Comparison of ENCODE assay signal across 20 cellular contexts in the genomic region with DNA sequence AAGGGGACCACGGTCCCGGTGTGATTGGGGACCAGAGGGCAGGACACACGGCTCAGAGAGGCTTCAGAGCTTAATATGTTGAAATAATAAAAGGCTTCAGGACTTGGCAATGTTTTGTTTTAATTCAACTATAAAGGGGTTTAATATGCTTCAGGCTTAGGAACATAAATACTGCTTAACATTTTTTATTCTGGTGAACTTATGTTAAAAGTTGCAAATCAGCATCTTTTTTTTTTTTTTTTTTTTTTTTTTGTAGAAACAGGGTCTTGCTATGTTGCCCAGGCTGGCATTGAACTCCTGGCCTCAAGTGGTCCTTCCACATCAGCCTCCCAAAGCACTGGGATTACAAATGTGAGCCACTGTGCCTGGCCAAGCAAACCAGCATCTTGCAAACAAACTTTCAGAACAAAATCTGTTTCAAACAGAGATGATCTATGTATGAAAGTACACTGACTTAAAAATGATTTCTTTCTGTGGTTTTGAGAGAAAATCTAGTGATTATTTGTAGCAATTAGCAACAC. TPM values are rescaled to one million over a fixed set of nuclear protein-coding genes. Genes with fewer than 3 reads are reported as not detected.
A peak's percentile ranks its signal among the peaks of the same experiment; 100 is the strongest.
DNase-seq lines count a peak whose midpoint lies in the region; ATAC-seq and TF ChIP-seq lines count a peak whose summit lies in the region.
"Had no signal": no experiment of that assay in that cellular context is flagged by ENCODE, and none has a peak within 500 bp of the region (broad histone marks: within the 10 kb centered on the region; RNA-seq: fewer than 3 reads in every experiment).

No MANE protein-coding gene starts in this region.

- H3K36me3 Mint-ChIP-seq in activated CD8-positive, alpha-beta memory T cell treated with anti-CD3 and anti-CD28 coated beads, Interleukin-2, amount 10 ng/mL, durations not matched to agents 7 days and 5 days, result peaks cover 54% of the 10 kb centered on the region
- peaks cover 74% of the 10 kb centered on the region for H3K36me3 Mint-ChIP-seq in activated naive CD8-positive, alpha-beta T cell treated with anti-CD3 and anti-CD28 coated beads for 36 hours

- no peak overlapping the region for H2AFZ ChIP-seq in OCI-LY1 (ENCODE audit: low read length)
- H2AFZ ChIP-seq: GM23248, neural progenitor cell had no signal

- H3K4me1 Mint-ChIP-seq in activated CD8-positive, alpha-beta memory T cell treated with anti-CD3 and anti-CD28 coated beads, Interleukin-2, amount 10 ng/mL, durations not matched to agents 7 days and 5 days, result peaks cover 93% of the 10 kb centered on the region
- H3K4me1 Mint-ChIP-seq in activated naive CD8-positive, alpha-beta T cell treated with anti-CD3 and anti-CD28 coated beads for 36 hours, result peaks cover 88% of the 10 kb centered on the region

- no peak overlapping the region for H3K9ac ChIP-seq in OCI-LY1 (ENCODE audit: low read length)
- H3K9ac ChIP-seq: GM23248, neural progenitor cell had no signal

- H4K20me1 ChIP-seq in OCI-LY1 (ENCODE audit: insufficient read depth, low read length), result no peaks in the 10 kb centered on the region

- no peak for ATAC-seq in activated CD8-positive, alpha-beta memory T cell treated with anti-CD3 and anti-CD28 coated beads, Interleukin-2, amount 10 ng/mL, durations not matched to agents 7 days and 5 days
- no peak for ATAC-seq in GM18520 (IDR thresholded peaks at IDR 0.05; ENCODE audit: unreplicated experiment)
- ATAC-seq: left cardiac atrium had no signal

- H3K27me3 ChIP-seq in OCI-LY1 (ENCODE audit: insufficient read depth, low read length) (no peaks in the 10 kb centered on the region), neutrophil (no peaks in the 10 kb centered on the region)
- H3K27me3 ChIP-seq: brain microvascular endothelial cell, neural progenitor cell, Peyer's patch had no signal

- peaks cover 95% of the 10 kb centered on the region for H3K36me3 ChIP-seq in OCI-LY1 (ENCODE audit: insufficient read depth, low read length)
- H3K36me3 ChIP-seq in neutrophil, result no peaks in the 10 kb centered on the region
- H3K36me3 ChIP-seq: brain microvascular endothelial cell, neural progenitor cell, Peyer's patch had no signal

- CTCF ChIA-PET in activated CD8-positive, alpha-beta memory T cell treated with anti-CD3 and anti-CD28 coated beads, Interleukin-2, amount 10 ng/mL, durations not matched to agents 7 days and 5 days (lab: Charles Lee), result interaction anchor here (0.7 to 2.2 kb wide), 6 partner anchors 29 to 483 kb away, joined by 3 to 6 read pairs (median 4); no protein-coding TSS in a partner anchor

- H3K4me1 ChIP-seq in OCI-LY1 (ENCODE audit: insufficient read depth, low read length, severe bottlenecking), result peaks cover 98% of the 10 kb centered on the region
- peaks cover 47 to 61% of the 10 kb centered on the region in 2 experiments for H3K4me1 ChIP-seq in neutrophil (ENCODE audit: control insufficient read depth in 1 of 2, insufficient read depth in 1 of 2, low read depth in 1 of 2, low read length in 1 of 2)
- H3K4me1 ChIP-seq: Peyer's patch had no signal

- no peaks in the 10 kb centered on the region for H3K9me3 Mint-ChIP-seq in activated CD8-positive, alpha-beta memory T cell treated with anti-CD3 and anti-CD28 coated beads, Interleukin-2, amount 10 ng/mL, durations not matched to agents 7 days and 5 days (ENCODE audit: low read depth)
- H3K9me3 Mint-ChIP-seq in activated naive CD8-positive, alpha-beta T cell treated with anti-CD3 and anti-CD28 coated beads for 36 hours, result peaks cover 3% of the 10 kb centered on the region
- H3K9me3 Mint-ChIP-seq: neural progenitor cell had no signal

- peaks cover 99% of the 10 kb centered on the region for H3K79me2 ChIP-seq in OCI-LY1 (ENCODE audit: insufficient read depth, low read length)

- no peaks in the 10 kb centered on the region for H3K9me2 ChIP-seq in OCI-LY1 (ENCODE audit: low read depth, low read length)

- H3K27ac ChIP-seq in OCI-LY1 (ENCODE audit: low read depth, low read length, poor library complexity, severe bottlenecking) (peak overlapping the region; percentile 75), neutrophil (peak overlapping the region; percentile 9)
- H3K27ac ChIP-seq: brain microvascular endothelial cell, GM23248, neural progenitor cell had no signal

- no peak for TF ChIP-seq CTCF in OCI-LY1 (IDR thresholded peaks at IDR 0.05; ENCODE audit: low read length)
- no peak for TF ChIP-seq CTCF in neutrophil (IDR thresholded peaks at IDR 0.05)

- peak overlapping the region; percentile 81 for H3K27ac Mint-ChIP-seq in activated CD8-positive, alpha-beta memory T cell treated with anti-CD3 and anti-CD28 coated beads, Interleukin-2, amount 10 ng/mL, durations not matched to agents 7 days and 5 days
- H3K27ac Mint-ChIP-seq in activated naive CD8-positive, alpha-beta T cell treated with anti-CD3 and anti-CD28 coated beads for 36 hours, result peak overlapping the region; percentile 92
- H3K27ac Mint-ChIP-seq: neural progenitor cell had no signal

- H3K9me3 ChIP-seq in OCI-LY1 (ENCODE audit: low read length), result no peaks in the 10 kb centered on the region
- no peaks in the 10 kb centered on the region for H3K9me3 ChIP-seq in neutrophil
- H3K9me3 ChIP-seq: Peyer's patch had no signal

- peak; percentile 33 for DNase-seq in activated CD8-positive, alpha-beta memory T cell treated with anti-CD3 and anti-CD28 coated beads, Interleukin-2, amount 10 ng/mL, durations not matched to agents 7 days and 5 days
- DNase-seq in activated CD8-positive, alpha-beta memory T cell treated with anti-CD3 and anti-CD28 coated beads for 24 hours, result no peak
- no peak for DNase-seq in activated naive CD8-positive, alpha-beta T cell treated with anti-CD3 and anti-CD28 coated beads for 36 hours
- DNase-seq in NCI-H446 (lab: John Stamatoyannopoulos, UW) (no peak), NCI-H524 treated with DMSO at 0.1 percent for 48 hours (lab: John Stamatoyannopoulos, UW) (no peak)
- DNase-seq: brain microvascular endothelial cell; cortex of kidney; foreskin melanocyte; GM23248; left cardiac atrium; NCI-H1436; NCI-H82; stimulated activated CD4-positive, alpha-beta T cell treated with anti-CD3 and anti-CD28 coated beads, Interleukin-12 subunit alpha, Interleukin-12 subunit beta, amount 100 ng/mL, for 4 hours; trophoblast cell had no signal

- H3K4me2 ChIP-seq in OCI-LY1 (ENCODE audit: low read length), result peak overlapping the region; percentile 10; the same call in 1 of the 2 replicates
- H3K4me2 ChIP-seq: neural progenitor cell had no signal

- peak overlapping the region; percentile 46 for H3K4me3 Mint-ChIP-seq in activated CD8-positive, alpha-beta memory T cell treated with anti-CD3 and anti-CD28 coated beads, Interleukin-2, amount 10 ng/mL, durations not matched to agents 7 days and 5 days
- H3K4me3 Mint-ChIP-seq in activated naive CD8-positive, alpha-beta T cell treated with anti-CD3 and anti-CD28 coated beads for 36 hours, result peak overlapping the region; percentile 52
- H3K4me3 Mint-ChIP-seq: neural progenitor cell had no signal

- H3K4me3 ChIP-seq in OCI-LY1 (ENCODE audit: low read depth, low read length, poor library complexity, severe bottlenecking) (no peak overlapping the region), neutrophil (ENCODE audit: low read depth in 1 of 2, low read length in 1 of 2) (no peak overlapping the region)
- H3K4me3 ChIP-seq: GM23248, neural progenitor cell, Peyer's patch had no signal

- H3F3A ChIP-seq in OCI-LY1 (ENCODE audit: insufficient read depth, low read length), result peaks cover 3% of the 10 kb centered on the region; the same call in 1 of the 2 replicates

- no peaks in the 10 kb centered on the region for H3K27me3 Mint-ChIP-seq in activated CD8-positive, alpha-beta memory T cell treated with anti-CD3 and anti-CD28 coated beads, Interleukin-2, amount 10 ng/mL, durations not matched to agents 7 days and 5 days
- no peaks in the 10 kb centered on the region for H3K27me3 Mint-ChIP-seq in activated naive CD8-positive, alpha-beta T cell treated with anti-CD3 and anti-CD28 coated beads for 36 hours

RNA-seq across cellular contexts. Expression of a gene that starts 37.7 kb away (rescaled TPM):
- 100 to 1,000 TPM; 136 to 145 TPM for total RNA-seq in activated CD8-positive, alpha-beta memory T cell treated with anti-CD3 and anti-CD28 coated beads, Interleukin-2, amount 10 ng/mL, durations not matched to agents 7 days and 5 days
- total RNA-seq in activated naive CD8-positive, alpha-beta T cell treated with anti-CD3 and anti-CD28 coated beads for 36 hours, result 100 to 1,000 TPM; 112 to 114 TPM
- total RNA-seq: GM23248, M059J had no signal
